Comparison of ENCODE assay signal across 1 cellular context in the genomic region with DNA sequence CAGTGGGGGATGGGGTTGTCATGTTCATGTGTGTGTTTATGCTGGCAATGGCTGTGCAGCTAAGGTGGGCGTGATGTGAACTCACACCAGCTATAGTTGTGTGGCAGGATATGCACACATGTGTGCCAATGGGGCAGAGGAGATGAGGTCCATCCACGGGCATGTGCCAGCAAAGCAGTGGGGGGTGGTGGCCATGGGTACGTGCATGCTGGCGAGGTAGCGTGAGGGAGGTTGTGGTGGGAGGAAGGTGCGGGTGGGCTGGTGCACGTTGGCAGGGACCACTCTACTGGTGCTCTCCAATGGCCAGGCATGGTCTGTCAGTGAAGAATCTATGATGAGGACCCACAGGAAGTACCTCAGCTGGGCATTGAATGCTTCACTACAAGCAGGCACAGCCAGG.
TF ChIP-seq lines count a peak whose summit lies in the region.

No MANE protein-coding gene starts in this region.

TF ChIP-seq in IMR-90, 13 proteins besides CTCF, POLR2A, EP300 and RAD21 (continued from another document):
- TF ChIP-seq RCOR1 (IDR thresholded peaks at IDR 0.05; ENCODE audit: insufficient replicate concordance, low read length) (no peak), CHD1 (IDR thresholded peaks at IDR 0.05; ENCODE audit: low read depth, low read length) (no peak)
- TF ChIP-seq, protein P1, sequence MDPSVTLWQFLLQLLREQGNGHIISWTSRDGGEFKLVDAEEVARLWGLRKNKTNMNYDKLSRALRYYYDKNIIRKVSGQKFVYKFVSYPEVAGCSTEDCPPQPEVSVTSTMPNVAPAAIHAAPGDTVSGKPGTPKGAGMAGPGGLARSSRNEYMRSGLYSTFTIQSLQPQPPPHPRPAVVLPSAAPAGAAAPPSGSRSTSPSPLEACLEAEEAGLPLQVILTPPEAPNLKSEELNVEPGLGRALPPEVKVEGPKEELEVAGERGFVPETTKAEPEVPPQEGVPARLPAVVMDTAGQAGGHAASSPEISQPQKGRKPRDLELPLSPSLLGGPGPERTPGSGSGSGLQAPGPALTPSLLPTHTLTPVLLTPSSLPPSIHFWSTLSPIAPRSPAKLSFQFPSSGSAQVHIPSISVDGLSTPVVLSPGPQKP (IDR thresholded peaks at IDR 0.05; ENCODE audit: borderline replicate concordance, low read depth, low read length) = no peak
